Comparison of ENCODE assay signal across 11 cellular contexts in the genomic region with DNA sequence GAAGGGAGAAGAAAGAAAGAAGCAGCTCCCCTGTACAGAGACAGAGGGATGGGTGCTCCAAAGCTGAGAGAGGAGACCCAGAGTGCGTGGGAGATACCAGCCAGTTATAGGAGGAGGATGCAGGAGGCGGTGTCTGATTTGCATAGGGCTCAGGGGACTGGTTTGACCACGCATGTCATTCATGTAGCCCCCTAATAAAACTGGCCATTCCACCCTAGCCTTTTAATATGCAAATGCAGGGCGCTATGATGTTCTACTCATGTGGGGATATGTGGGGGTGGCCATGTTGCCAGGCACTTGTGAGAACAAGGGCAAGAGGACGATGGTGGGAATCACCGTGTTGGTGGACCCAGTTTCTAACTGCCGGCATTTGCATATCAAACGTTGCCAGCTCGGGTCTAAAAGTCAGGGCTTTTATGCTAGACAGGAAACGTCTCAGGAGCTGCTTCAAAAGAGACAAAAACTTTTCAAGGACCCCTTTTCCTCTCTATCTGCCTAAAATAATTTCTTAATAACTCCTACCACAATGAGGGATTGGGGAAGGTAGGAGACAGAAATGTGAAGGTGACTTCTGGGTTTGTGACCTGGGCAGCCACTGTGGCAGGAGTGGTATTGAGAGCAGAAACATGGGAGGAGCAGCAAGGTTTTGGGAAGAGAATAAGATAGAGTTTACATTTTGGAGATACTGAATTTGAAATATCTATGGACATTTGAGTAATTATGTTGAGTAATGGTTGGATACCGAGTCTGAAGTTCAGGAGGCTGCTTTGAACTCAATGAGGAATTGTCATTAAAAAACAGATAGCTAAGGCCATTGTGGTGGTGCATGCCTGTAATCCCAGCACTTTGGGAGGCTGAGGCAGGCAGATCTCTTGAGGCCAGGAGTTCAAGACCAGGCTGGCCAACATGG. TPM values are rescaled to one million over a fixed set of nuclear protein-coding genes. Genes with fewer than 3 reads are reported as not detected.
DNase-seq lines count a peak whose midpoint lies in the region; ATAC-seq and TF ChIP-seq lines count a peak whose summit lies in the region.
"Had no signal": no experiment of that assay in that cellular context is flagged by ENCODE, and none has a peak within 500 bp of the region (broad histone marks: within the 10 kb centered on the region; RNA-seq: fewer than 3 reads in every experiment).

No MANE protein-coding gene starts in this region.

- H3K4me3 Mint-ChIP-seq in activated naive CD4-positive, alpha-beta T cell treated with anti-CD3 and anti-CD28 coated beads for 36 hours = peak overlapping the region; percentile 41
- peak overlapping the region; percentile 57 to 78 for H3K4me3 Mint-ChIP-seq in stimulated activated naive CD8-positive, alpha-beta T cell treated with anti-CD3 and anti-CD28 coated beads, Interleukin-15, amount 100 ng/mL, for 72 hours

- CTCF ChIA-PET in activated naive CD4-positive, alpha-beta T cell treated with anti-CD3 and anti-CD28 coated beads for 36 hours (lab: Charles Lee) = interaction anchor here (1.1 to 4.9 kb wide), 2 partner anchors 11 to 112 kb away, joined by 3 to 96 read pairs; a partner anchor contains a TSS

- no peaks in the 10 kb centered on the region for H3K9me3 Mint-ChIP-seq in activated naive CD4-positive, alpha-beta T cell treated with anti-CD3 and anti-CD28 coated beads for 36 hours
- no peaks in the 10 kb centered on the region for H3K9me3 Mint-ChIP-seq in stimulated activated naive CD8-positive, alpha-beta T cell treated with anti-CD3 and anti-CD28 coated beads, Interleukin-15, amount 100 ng/mL, for 72 hours

- DNase-seq in activated naive CD4-positive, alpha-beta T cell treated with anti-CD3 and anti-CD28 coated beads for 36 hours = peak; percentile 46
- no peak for DNase-seq in activated naive CD4-positive, alpha-beta T cell (lab: John Stamatoyannopoulos, UW)
- DNase-seq in iPS DF 4.7 (ENCODE audit: extremely low read depth, low spot score) (peak; percentile 68), 8988T (no peak), left lobe of liver (ENCODE audit: low spot score) (no peak)
- DNase-seq in stimulated activated naive CD8-positive, alpha-beta T cell treated with anti-CD3 and anti-CD28 coated beads, Interleukin-15, amount 100 ng/mL, for 72 hours = peak; percentile 41 to 58
- DNase-seq: hypothalamus, NCI-H2081, pancreas had no signal

- no peaks in the 10 kb centered on the region for H3K36me3 Mint-ChIP-seq in activated naive CD4-positive, alpha-beta T cell treated with anti-CD3 and anti-CD28 coated beads for 36 hours (ENCODE audit: low read depth)

- H3K27ac Mint-ChIP-seq in activated naive CD4-positive, alpha-beta T cell treated with anti-CD3 and anti-CD28 coated beads for 36 hours = peak overlapping the region; percentile 41
- peak overlapping the region; percentile 92 to 97 for H3K27ac Mint-ChIP-seq in stimulated activated naive CD8-positive, alpha-beta T cell treated with anti-CD3 and anti-CD28 coated beads, Interleukin-15, amount 100 ng/mL, for 72 hours

- peak; percentile 35 for ATAC-seq in stimulated activated naive CD8-positive, alpha-beta T cell treated with anti-CD3 and anti-CD28 coated beads, Interleukin-15, amount 100 ng/mL, for 72 hours
- ATAC-seq in GM19351 (IDR thresholded peaks at IDR 0.05; ENCODE audit: unreplicated experiment) = no peak
- no peak for ATAC-seq in left lobe of liver
- ATAC-seq: pancreas had no signal

- intact Hi-C loops in activated naive CD4-positive, alpha-beta T cell treated with anti-CD3 and anti-CD28 coated beads for 36 hours (cut with micrococcal nuclease) = no loop called here

- peak; percentile 70 for TF ChIP-seq POLR2A in Raji (IDR thresholded peaks at IDR 0.05; ENCODE audit: insufficient read depth, low read depth, low read length)

- H3K27me3 Mint-ChIP-seq in activated naive CD4-positive, alpha-beta T cell treated with anti-CD3 and anti-CD28 coated beads for 36 hours (ENCODE audit: low read depth) = no peaks in the 10 kb centered on the region
- H3K27me3 Mint-ChIP-seq in stimulated activated naive CD8-positive, alpha-beta T cell treated with anti-CD3 and anti-CD28 coated beads, Interleukin-15, amount 100 ng/mL, for 72 hours = no peaks in the 10 kb centered on the region

- H3K4me1 Mint-ChIP-seq in activated naive CD4-positive, alpha-beta T cell treated with anti-CD3 and anti-CD28 coated beads for 36 hours (ENCODE audit: low read depth) = peaks cover 30% of the 10 kb centered on the region
- H3K4me1 Mint-ChIP-seq in stimulated activated naive CD8-positive, alpha-beta T cell treated with anti-CD3 and anti-CD28 coated beads, Interleukin-15, amount 100 ng/mL, for 72 hours = peaks cover 40% of the 10 kb centered on the region

RNA-seq across cellular contexts. Expression of a gene that starts 2.2 kb away (rescaled TPM):
- 10 to 100 TPM; 25.0 to 27.1 TPM for total RNA-seq in activated naive CD4-positive, alpha-beta T cell treated with anti-CD3 and anti-CD28 coated beads for 36 hours
- 9.3 TPM for total RNA-seq in left lobe of liver

RNA-seq across cellular contexts. Expression of a gene that starts 12.9 kb away (rescaled TPM):
- 100 to 1,000 TPM; 111 to 114 TPM for total RNA-seq in activated naive CD4-positive, alpha-beta T cell treated with anti-CD3 and anti-CD28 coated beads for 36 hours
- 89.8 TPM for total RNA-seq in left lobe of liver

RNA-seq across cellular contexts. Expression of a gene that starts 13.2 kb away (rescaled TPM):
- total RNA-seq in activated naive CD4-positive, alpha-beta T cell treated with anti-CD3 and anti-CD28 coated beads for 36 hours = 100 to 1,000 TPM; 103 to 115 TPM
- total RNA-seq in left lobe of liver = 24.3 TPM

Comparison
In these comparisons a context has a peak if more than half of its experiments do, and no peak if none do; other contexts are left out.
1. DNase-seq: peak in activated naive CD4-positive, alpha-beta T cell treated with anti-CD3 and anti-CD28 coated beads for 36 hours (single experiment), iPS DF 4.7 (single experiment) and stimulated activated naive CD8-positive, alpha-beta T cell treated with anti-CD3 and anti-CD28 coated beads, Interleukin-15, amount 100 ng/mL, for 72 hours (2 of 2); none in activated naive CD4-positive, alpha-beta T cell (0 of 4), 8988T (single experiment) and left lobe of liver (single experiment).